9 cellular contexts compared by ENCODE assay signal in genomic region chr16:85396879-85397871, GRCh38.
A peak's percentile ranks its signal among the peaks of the same experiment; 100 is the strongest.
DNase-seq lines count a peak whose midpoint lies in the region; ATAC-seq, FAIRE-seq and TF ChIP-seq lines count a peak whose summit lies in the region.
"Had no signal": no experiment of that assay in that cellular context is flagged by ENCODE, and none has a peak within 500 bp of the region (broad histone marks: within the 10 kb centered on the region; RNA-seq: fewer than 3 reads in every experiment).

No MANE protein-coding gene starts in this region.

- DNase-seq in DND-41 (peak; percentile 55), HCT116 (ENCODE audit: low read depth, low spot score) (no peak), neural crest cell (ENCODE audit: low read depth, low spot score) (no peak), frontal cortex (ENCODE audit: low spot score in 2 of 2) (no peak), Kasumi-1 (lab: John Stamatoyannopoulos, UW) (no peak)
- no peak for DNase-seq in activated CD4-positive, alpha-beta T cell treated with anti-CD3 and anti-CD28 coated beads, Interleukin-2, amount 50 U/mL, for 4 hours

- H3K9ac ChIP-seq in DND-41 (ENCODE audit: low read depth, low read length) (no peak overlapping the region), HCT116 (ENCODE audit: low read length) (0 out of 2 replicates have a peak overlapping the region, but pooled peaks have one; percentile 20)

- BruUV-seq in HCT116 (replicated peaks; lab: Mats Ljungman, UMichigan): no TSS peak

- H3K4me2 ChIP-seq in DND-41 (ENCODE audit: insufficient read depth, low read length) (no peak overlapping the region), HCT116 (ENCODE audit: low read length) (peak overlapping the region; percentile 62)

- no peak for FAIRE-seq in frontal cortex (lab: Jason Lieb, UNC)

- peaks cover 0 to 6% (median 0%) of the 10 kb centered on the region in 5 experiments for H3K9me3 Mint-ChIP-seq in brain
- H3K9me3 Mint-ChIP-seq in neural crest cell: no peaks in the 10 kb centered on the region

- H3K4me3 Mint-ChIP-seq in brain (no peak overlapping the region), neural crest cell (no peak overlapping the region)

- no peaks in the 10 kb centered on the region for H3K27me3 Mint-ChIP-seq in brain
- peaks cover 17% of the 10 kb centered on the region for H3K27me3 Mint-ChIP-seq in neural crest cell (ENCODE audit: low read depth)

- H3K9me3 ChIP-seq in DND-41 (ENCODE audit: insufficient read depth, low read length, severe bottlenecking): no peaks in the 10 kb centered on the region
- H3K9me3 ChIP-seq in HCT116 (ENCODE audit: control insufficient read depth in 1 of 2, insufficient read depth in 1 of 2, low read depth in 1 of 2, low read length in 2 of 2): peaks cover 0 to 10% of the 10 kb centered on the region in 2 experiments; a peak in 1 of 4 replicates
- H3K9me3 ChIP-seq: heart right ventricle had no signal

- no peaks in the 10 kb centered on the region for H3K36me3 ChIP-seq in DND-41 (ENCODE audit: insufficient read depth, low read length)
- H3K36me3 ChIP-seq in HCT116 (ENCODE audit: control insufficient read depth in 1 of 2, insufficient read depth in 2 of 2, low read length in 2 of 2): no peaks in the 10 kb centered on the region
- H3K36me3 ChIP-seq: heart right ventricle had no signal

- ATAC-seq in DND-41 (ENCODE audit: insufficient read depth, low read depth) (peak; percentile 43), HCT116 (peak; percentile 60), HG02763 (IDR thresholded peaks at IDR 0.05; ENCODE audit: unreplicated experiment) (no peak)

- RAD21 ChIA-PET in HCT116 (lab: Charles Lee; ENCODE audit: low non-redundant PET in 1 of 2, low total read pairs in 2 of 2, uncharacterized antibody in 2 of 2, unreplicated experiment in 2 of 2): no interaction called here

- H3K4me1 Mint-ChIP-seq in brain: peaks cover 5% of the 10 kb centered on the region
- H3K4me1 Mint-ChIP-seq in neural crest cell: peaks cover 25% of the 10 kb centered on the region

- intact Hi-C loops in HCT116 (cut with micrococcal nuclease): loop anchor here (5.0 to 10.0 kb wide), 2 partner anchors 95 to 282 kb away; partner anchors contain the start of gene CIBAR2

- H3K36me3 Mint-ChIP-seq in brain (no peaks in the 10 kb centered on the region), neural crest cell (ENCODE audit: low read depth) (no peaks in the 10 kb centered on the region)

- no peak overlapping the region for H3K4me3 ChIP-seq in DND-41 (ENCODE audit: low read depth in 1 of 2, low read length in 2 of 2)
- no peak overlapping the region for H3K4me3 ChIP-seq in HCT116 (replicated peaks in 1 of 2; ENCODE audit: low read depth in 1 of 2, low read length in 2 of 2)
- H3K4me3 ChIP-seq: heart right ventricle had no signal

- H3K27me3 ChIP-seq in DND-41 (ENCODE audit: insufficient read depth, low read length, poor library complexity) (no peaks in the 10 kb centered on the region), HCT116 (ENCODE audit: insufficient read depth, low read length) (no peaks in the 10 kb centered on the region)
- H3K27me3 ChIP-seq: heart right ventricle had no signal

- H3K27ac Mint-ChIP-seq in brain: peak overlapping the region; percentile 81 to 92 (median 90)
- H3K27ac Mint-ChIP-seq in neural crest cell (ENCODE audit: unreplicated experiment): peak overlapping the region; percentile 83

- no peaks in the 10 kb centered on the region for H3K79me2 ChIP-seq in DND-41 (ENCODE audit: insufficient read depth, low read length)
- H3K79me2 ChIP-seq in HCT116 (ENCODE audit: insufficient read depth, low read length): no peaks in the 10 kb centered on the region

- CTCF ChIA-PET in HCT116 (lab: Charles Lee): interaction anchor here (0.9 to 5.1 kb wide), 5 partner anchors 19 to 25 kb away, joined by 3 to 43 read pairs (median 3); no protein-coding TSS in a partner anchor

- no peak overlapping the region for H3K27ac ChIP-seq in DND-41 (ENCODE audit: low read length)
- H3K27ac ChIP-seq in HCT116 (ENCODE audit: low read depth, low read length): peak overlapping the region; percentile 55; the same call in 1 of the 2 replicates

- peaks cover 16% of the 10 kb centered on the region for H3K4me1 ChIP-seq in DND-41 (ENCODE audit: insufficient read depth, low read length)
- peaks cover 41 to 51% of the 10 kb centered on the region in 2 experiments for H3K4me1 ChIP-seq in HCT116 (ENCODE audit: control insufficient read depth in 1 of 2, insufficient read depth in 2 of 2, low read length in 2 of 2)

- no peaks in the 10 kb centered on the region for H3K9me2 ChIP-seq in HCT116 (ENCODE audit: insufficient read depth)

- POLR2A ChIA-PET in HCT116 (lab: Charles Lee): no interaction called here

- TF ChIP-seq POLR2A in HCT116 (IDR thresholded peaks at IDR 0.05; ENCODE audit: borderline replicate concordance, extremely low read depth, insufficient read depth, insufficient read length): no peak

- H2AFZ ChIP-seq in DND-41 (ENCODE audit: low read depth, low read length): no peak overlapping the region
- no peak overlapping the region for H2AFZ ChIP-seq in HCT116 (ENCODE audit: low read depth, low read length, poor library complexity, severe bottlenecking)

- no peak for TF ChIP-seq RAD21 in HCT116 (IDR thresholded peaks at IDR 0.05; ENCODE audit: low read depth)

- TF ChIP-seq CTCF in DND-41 (IDR thresholded peaks at IDR 0.05; ENCODE audit: borderline replicate concordance, extremely low read depth, low read length, poor library complexity, severe bottlenecking) (no peak), HCT116 (IDR thresholded peaks at IDR 0.05 in 2 of 3, conservative IDR thresholded peaks at IDR 0.05 in 1 of 3; ENCODE audit: borderline replicate concordance in 1 of 3, insufficient read depth in 1 of 3, low read depth in 2 of 3, low read length in 2 of 3) (peak in 2 of 3 experiments; percentile 48 to 53; a peak in 4 of 6 replicates), brain (conservative IDR thresholded peaks at IDR 0.05) (no peak), neural crest cell (conservative IDR thresholded peaks at IDR 0.05) (no peak)

- H4K20me1 ChIP-seq in DND-41 (ENCODE audit: insufficient read depth, low read length) (no peaks in the 10 kb centered on the region), HCT116 (ENCODE audit: insufficient read depth) (no peaks in the 10 kb centered on the region)

TF ChIP-seq in HCT116, 20 proteins besides CTCF, POLR2A, EP300 and RAD21:
- TF ChIP-seq CEBPB (IDR thresholded peaks at IDR 0.05; ENCODE audit: low read depth) (no peak), ZBTB33 (IDR thresholded peaks at IDR 0.05; ENCODE audit: extremely low read depth, insufficient replicate concordance, low read length) (no peak), EZH2 (IDR thresholded peaks at IDR 0.05) (no peak), TCF7L2 (IDR thresholded peaks at IDR 0.05; ENCODE audit: borderline replicate concordance, extremely low read depth, insufficient read depth, insufficient read length) (no peak), FOSL1 (IDR thresholded peaks at IDR 0.05; ENCODE audit: low read depth) (no peak), REST (IDR thresholded peaks at IDR 0.05; ENCODE audit: low read depth) (no peak), MAX (IDR thresholded peaks at IDR 0.05) (no peak), SP1 (IDR thresholded peaks at IDR 0.05; ENCODE audit: low read depth) (no peak), YY1 (IDR thresholded peaks at IDR 0.05; ENCODE audit: extremely low read depth, insufficient replicate concordance, low read depth, low read length) (no peak), ZFX (IDR thresholded peaks at IDR 0.05) (no peak), ZNF274 (IDR thresholded peaks at IDR 0.05; ENCODE audit: low read depth, low read length) (no peak), JUND (IDR thresholded peaks at IDR 0.05) (no peak), EGR1 (IDR thresholded peaks at IDR 0.05; ENCODE audit: low read depth) (no peak)

Comparison
In these comparisons a context has a peak if more than half of its experiments do, and no peak if none do; other contexts are left out.
1. CTCF ChIP-seq: peak in HCT116 (2 of 3); none in DND-41 (single experiment), brain (0 of 2) and neural crest cell (single experiment).